In genomic region chr3:128578346-128578745, GRCh38 we compare ENCODE assay signal across 23 cellular contexts.
"Had no signal": no experiment of that assay in that cellular context is flagged by ENCODE, and none has a peak within 500 bp of the region (broad histone marks: within the 10 kb centered on the region; RNA-seq: fewer than 3 reads in every experiment).

No MANE protein-coding gene starts in this region.

- H3K4me3 Mint-ChIP-seq: activated B cell treated with CpG ODN at 0.5 μM for 24 hours; activated CD4-positive, alpha-beta T cell treated with anti-CD3 and anti-CD28 coated beads, Interleukin-2, amount 10 ng/mL, durations not matched to agents 24 days and 14 days; activated naive CD4-positive, alpha-beta T cell treated with anti-CD3 and anti-CD28 coated beads, Interleukin-2, amount 10 ng/mL, durations not matched to agents 7 days and 5 days; activated naive CD8-positive, alpha-beta T cell treated with anti-CD3 and anti-CD28 coated beads for 36 hours; activated T-helper 17 cell treated with anti-CD3 and anti-CD28 coated beads, Interleukin-2, amount 50 U/mL, for 72 hours; T-helper 1 cell treated with Interleukin-12 subunit alpha and Interleukin-12 subunit beta and Interleukin-4 antibody, amounts not matched to agents 30 μg/mL and 1 μg/mL, for 36 hours had no signal

- H3K9me3 Mint-ChIP-seq: activated B cell treated with CpG ODN at 0.5 μM for 24 hours; activated CD4-positive, alpha-beta T cell treated with anti-CD3 and anti-CD28 coated beads, Interleukin-2, amount 10 ng/mL, durations not matched to agents 24 days and 14 days; activated naive CD4-positive, alpha-beta T cell treated with anti-CD3 and anti-CD28 coated beads, Interleukin-2, amount 10 ng/mL, durations not matched to agents 7 days and 5 days; activated naive CD8-positive, alpha-beta T cell treated with anti-CD3 and anti-CD28 coated beads for 36 hours; activated T-helper 17 cell treated with anti-CD3 and anti-CD28 coated beads, Interleukin-2, amount 50 U/mL, for 72 hours; T-helper 1 cell treated with Interleukin-12 subunit alpha and Interleukin-12 subunit beta and Interleukin-4 antibody, amounts not matched to agents 30 μg/mL and 1 μg/mL, for 36 hours had no signal

- H3K27ac Mint-ChIP-seq: activated B cell treated with CpG ODN at 0.5 μM for 24 hours; activated CD4-positive, alpha-beta T cell treated with anti-CD3 and anti-CD28 coated beads, Interleukin-2, amount 10 ng/mL, durations not matched to agents 24 days and 14 days; activated naive CD4-positive, alpha-beta T cell treated with anti-CD3 and anti-CD28 coated beads, Interleukin-2, amount 10 ng/mL, durations not matched to agents 7 days and 5 days; activated naive CD8-positive, alpha-beta T cell treated with anti-CD3 and anti-CD28 coated beads for 36 hours; activated T-helper 17 cell treated with anti-CD3 and anti-CD28 coated beads, Interleukin-2, amount 50 U/mL, for 72 hours; T-helper 1 cell treated with Interleukin-12 subunit alpha and Interleukin-12 subunit beta and Interleukin-4 antibody, amounts not matched to agents 30 μg/mL and 1 μg/mL, for 36 hours had no signal

- H3K4me1 Mint-ChIP-seq: activated B cell treated with CpG ODN at 0.5 μM for 24 hours had no signal

- H3K4me1 ChIP-seq: Peyer's patch, SJSA1 had no signal

- H3K4me3 ChIP-seq: Peyer's patch, SJSA1 had no signal

- H3K36me3 Mint-ChIP-seq: activated naive CD4-positive, alpha-beta T cell treated with anti-CD3 and anti-CD28 coated beads, Interleukin-2, amount 10 ng/mL, durations not matched to agents 7 days and 5 days; activated naive CD8-positive, alpha-beta T cell treated with anti-CD3 and anti-CD28 coated beads for 36 hours had no signal

- H3K27me3 ChIP-seq: Peyer's patch, SJSA1 had no signal

- H3K36me3 ChIP-seq: Peyer's patch, SJSA1 had no signal

- H3K27ac ChIP-seq: Peyer's patch, SJSA1 had no signal

- DNase-seq: activated B cell treated with CpG ODN at 0.5 μM for 24 hours; activated CD4-positive, alpha-beta T cell treated with anti-CD3 and anti-CD28 coated beads for 1 hour; activated CD4-positive, alpha-beta T cell treated with anti-CD3 and anti-CD28 coated beads, Interleukin-2, amount 10 ng/mL, durations not matched to agents 24 days and 14 days; activated CD4-positive, alpha-beta T cell treated with anti-CD3 and anti-CD28 coated beads, Interleukin-2, amount 50 U/mL, for 48 hours; activated gamma-delta T cell; activated naive CD4-positive, alpha-beta T cell treated with anti-CD3 and anti-CD28 coated beads, Interleukin-2, amount 10 ng/mL, durations not matched to agents 7 days and 5 days; activated naive CD8-positive, alpha-beta T cell treated with anti-CD3 and anti-CD28 coated beads for 36 hours; activated T-cell treated with anti-CD3 and anti-CD28 coated beads for 4 hours; activated T-cell treated with anti-CD3 and anti-CD28 coated beads, Interleukin-2, amount 50 U/mL, for 48 hours; Karpas-422; MM.1S; NCI-H1105 treated with DMSO at 0.1 percent for 48 hours; NCI-H1436 treated with DMSO at 0.1 percent for 48 hours; NCI-H187; NCI-H2081; NCI-H510A treated with DMSO at 0.1 percent for 48 hours; NCI-H69; NK-92 treated with Interleukin-12 subunit alpha and Interleukin-12 subunit beta, amount 100 ng/mL, for 24 hours; Peyer's patch; SHP77 had no signal
